ENCODE assay signal across 28 cellular contexts in the genomic region with DNA sequence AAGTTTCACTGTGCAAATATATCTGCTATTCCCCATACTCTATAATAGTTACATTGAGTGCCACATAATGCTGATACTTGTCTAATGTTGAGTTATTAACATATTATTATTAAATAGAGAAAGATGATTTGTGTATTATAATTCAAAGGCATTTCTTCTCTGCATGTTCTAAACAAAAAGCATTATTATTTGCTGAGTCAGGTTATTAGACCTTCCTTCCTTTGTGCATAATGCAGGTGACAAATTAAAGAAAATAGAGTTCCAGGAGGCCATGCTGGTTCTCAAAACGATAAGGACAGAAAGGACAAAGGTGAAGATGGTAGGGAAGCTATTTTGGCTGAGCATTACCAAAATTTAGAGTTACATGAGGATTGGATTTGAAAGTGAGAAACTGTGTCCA.
"Had no signal": no experiment of that assay in that cellular context is flagged by ENCODE, and none has a peak within 500 bp of the region (broad histone marks: within the 10 kb centered on the region; RNA-seq: fewer than 3 reads in every experiment).

No MANE protein-coding gene starts in this region.

- DNase-seq: natural killer cell; occipital lobe; ovary; posterior cingulate gyrus; psoas muscle; right cardiac atrium; spleen; stimulated activated CD4-positive, alpha-beta T cell treated with anti-CD3 and anti-CD28 coated beads, Interleukin-12 subunit alpha, Interleukin-12 subunit beta, amount 100 ng/mL, for 4 hours; stimulated activated CD4-positive, alpha-beta T cell treated with anti-CD3 and anti-CD28 coated beads, Interleukin-1b, Interleukin-23, amount 100 ng/mL, for 48 hours; stimulated activated CD4-positive, alpha-beta T cell treated with anti-CD3 and anti-CD28 coated beads, Interleukin-4, amount 100 ng/mL, for 1 hour; stimulated activated CD4-positive, alpha-beta T cell treated with anti-CD3 and anti-CD28 coated beads, Interleukin-4, amount 100 ng/mL, for 4 hours; stimulated activated CD8-positive, alpha-beta memory T cell treated with anti-CD3 and anti-CD28 coated beads, Interleukin-4, amount 100 ng/mL, for 48 hours; stimulated activated naive CD4-positive, alpha-beta T cell; stimulated activated naive CD8-positive, alpha-beta T cell treated with anti-CD3 and anti-CD28 coated beads, Interleukin-15, amount 100 ng/mL, for 72 hours; stimulated activated naive CD8-positive, alpha-beta T cell treated with anti-CD3 and anti-CD28 coated beads, Interleukin-15, Interleukin-2, amounts not matched to agents 100 U/mL and 50 U/mL, for 24 hours; substantia nigra; testis; tibial artery; transverse colon; upper lobe of right lung; uterus had no signal

- H3K27me3 ChIP-seq: neural progenitor cell, ovary, suprapubic skin, testis, tibial artery, transverse colon, upper lobe of right lung, uterus had no signal

- H3K36me3 ChIP-seq: neural progenitor cell, ovary, spleen, suprapubic skin, tibial artery, transverse colon, upper lobe of right lung, uterus had no signal

- H3K79me2 ChIP-seq: parathyroid adenoma had no signal

- H3K9ac ChIP-seq: neural progenitor cell, parathyroid adenoma had no signal

- H3K9me3 ChIP-seq: ovary, psoas muscle, suprapubic skin, testis, upper lobe of right lung, uterus had no signal

- H3K4me2 ChIP-seq: neural progenitor cell, smooth muscle cell had no signal

- H3K4me3 ChIP-seq: neural progenitor cell, ovary, psoas muscle, skin epidermis, smooth muscle cell, spleen, suprapubic skin, testis, tibial artery, transverse colon, upper lobe of right lung, uterus had no signal

- H3K4me1 ChIP-seq: neural progenitor cell, parathyroid adenoma, psoas muscle, spleen, suprapubic skin, testis, tibial artery, transverse colon, upper lobe of right lung, uterus had no signal

- ATAC-seq: natural killer cell; psoas muscle; right cardiac atrium; sciatic nerve; stimulated activated memory B cell treated with anti-CD40 and anti-IgM and Interleukin-4, amounts not matched to agents 10 μg/mL and 1 μg/mL and 100 μg/mL, for 72 hours; stimulated activated naive CD8-positive, alpha-beta T cell treated with anti-CD3 and anti-CD28 coated beads, Interleukin-15, amount 100 ng/mL, for 72 hours; stimulated activated naive CD8-positive, alpha-beta T cell treated with anti-CD3 and anti-CD28 coated beads, Interleukin-15, Interleukin-2, amounts not matched to agents 100 U/mL and 50 U/mL, for 24 hours; upper lobe of right lung had no signal

- H2AFZ ChIP-seq: neural progenitor cell, parathyroid adenoma had no signal

- H3K27ac ChIP-seq: neural progenitor cell, ovary, parathyroid adenoma, psoas muscle, skin epidermis, spleen, suprapubic skin, testis, tibial artery, transverse colon, upper lobe of right lung, uterus had no signal
